Comparison of ENCODE assay signal across 1 cellular context in the genomic region with DNA sequence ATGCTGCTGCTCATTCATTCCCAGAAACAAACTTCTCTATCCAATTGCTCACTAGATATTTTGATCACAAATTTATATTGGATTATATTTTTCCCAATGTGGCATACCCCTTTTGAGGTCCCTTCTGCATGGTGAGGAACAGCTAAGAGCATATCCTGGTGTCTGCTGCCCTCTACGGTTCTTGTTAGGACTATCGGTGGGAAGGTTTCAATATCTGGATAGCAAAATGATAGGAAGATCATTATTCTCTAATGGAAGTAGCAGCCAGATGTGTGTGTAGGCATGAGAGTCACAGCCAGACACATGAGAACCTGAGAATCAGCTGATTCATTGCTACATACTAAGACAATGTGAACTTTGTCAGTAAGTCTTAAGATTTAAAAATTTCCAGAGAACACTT.
TF ChIP-seq lines count a peak whose summit lies in the region.

No MANE protein-coding gene starts in this region.

TF ChIP-seq in K562, 482 proteins besides CTCF, POLR2A, EP300 and RAD21 (continued from another document):
- TF ChIP-seq SMC3 (conservative IDR thresholded peaks at IDR 0.05; ENCODE audit: insufficient read depth, low read depth, low read length), result 0 out of 2 replicates have a peak, but pooled peaks have one; percentile 8
